In the genomic region with DNA sequence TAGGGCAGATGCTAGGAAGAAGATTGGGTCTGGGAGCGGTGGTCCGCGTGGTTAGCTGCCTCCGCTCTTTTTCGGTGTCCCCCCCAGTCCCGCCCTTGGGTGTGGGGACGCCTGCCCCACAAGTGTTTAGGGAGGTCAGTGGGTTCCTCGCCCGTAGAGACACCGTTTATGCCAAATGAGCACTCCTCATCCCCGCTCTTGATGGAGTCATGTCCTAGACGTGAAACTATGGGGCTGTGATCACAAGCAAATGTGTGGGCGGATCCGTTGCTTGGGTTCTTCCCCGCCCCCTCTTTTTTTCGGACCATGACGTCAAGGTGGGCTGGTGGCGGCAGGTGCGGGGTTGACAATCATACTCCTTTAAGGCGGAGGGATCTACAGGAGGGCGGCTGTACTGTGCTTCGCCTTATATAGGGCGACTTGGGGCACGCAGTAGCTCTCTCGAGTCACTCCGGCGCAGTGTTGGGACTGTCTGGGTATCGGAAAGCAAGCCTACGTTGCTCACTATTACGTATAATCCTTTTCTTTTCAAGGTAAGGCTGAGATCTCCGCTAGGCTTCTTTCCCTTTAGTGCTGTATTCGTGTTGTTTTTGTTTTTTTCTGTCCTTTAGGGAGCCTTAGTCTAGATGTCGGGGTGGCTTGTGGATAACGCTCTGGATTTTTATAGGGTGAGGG, we compare ENCODE assay signal across 8 cellular contexts. TPM values are rescaled to one million over a fixed set of nuclear protein-coding genes. Genes with fewer than 3 reads are reported as not detected.
DNase-seq lines count a peak whose midpoint lies in the region; ATAC-seq, FAIRE-seq and TF ChIP-seq lines count a peak whose summit lies in the region.

Gene HSP90AB1, plus strand, starts transcription at position 439 of the 675 bp plus-strand sequence. CDS start 1,529 bp downstream, outside the sequence.

- POLR2A ChIA-PET in activated naive CD8-positive, alpha-beta T cell treated with anti-CD3 and anti-CD28 coated beads, Interleukin-2, amount 10 ng/mL, durations not matched to agents 7 days and 5 days (lab: Charles Lee) = interaction anchor here (0.6 to 4.2 kb wide), 25 partner anchors 9 to 1065 kb away, joined by 3 to 111 read pairs (median 6); partner anchors contain the start of genes AARS2, CDC5L, CUL9 and GTPBP2

- intact Hi-C loops in Right ventricle myocardium inferior (cut with DNase I) (loop anchor here (5.0 kb wide), 1 partner anchor 144 kb away; no protein-coding TSS in a partner anchor), pancreas (cut with DNase I) (no loop called here), thyroid gland (cut with DNase I) (no loop called here)

- peak within 1 kb of the TSS; percentile 99 for H3K27ac Mint-ChIP-seq in activated naive CD8-positive, alpha-beta T cell treated with anti-CD3 and anti-CD28 coated beads, Interleukin-2, amount 10 ng/mL, durations not matched to agents 7 days and 5 days

- WGBS in pancreas, 2 donors = 0% methylated on average over 34 of the region's 34 CpGs
- WGBS in thyroid gland, 2 donors = 0% methylated on average over 20 to 30 of the region's 34 CpGs

- H3K36me3 Mint-ChIP-seq in activated naive CD8-positive, alpha-beta T cell treated with anti-CD3 and anti-CD28 coated beads, Interleukin-2, amount 10 ng/mL, durations not matched to agents 7 days and 5 days = peaks cover 31% of the 10 kb centered on the region

- ATAC-seq in HG02678 (IDR thresholded peaks at IDR 0.05; ENCODE audit: unreplicated experiment) (peak; percentile 60), Right ventricle myocardium inferior (peak; percentile 94), pancreas (peak; percentile 76 to 87 (median 84))
- ATAC-seq in activated naive CD8-positive, alpha-beta T cell treated with anti-CD3 and anti-CD28 coated beads, Interleukin-2, amount 10 ng/mL, durations not matched to agents 7 days and 5 days (ENCODE audit: low read depth) = peak; percentile 84

- H3K4me1 ChIP-seq in pancreas = peaks cover 6 to 20% (median 17%) of the 10 kb centered on the region in 3 donors
- peaks cover 8 to 26% of the 10 kb centered on the region in 2 donors for H3K4me1 ChIP-seq in thyroid gland

- H3K36me3 ChIP-seq in pancreas (peaks cover 11 to 30% (median 27%) of the 10 kb centered on the region in 3 donors), thyroid gland (peaks cover 27 to 33% of the 10 kb centered on the region in 2 donors)

- DNase-seq in GM12865 (ENCODE audit: low read depth) = peak; percentile 100
- DNase-seq in NCI-H1105 treated with DMSO at 0.1 percent for 48 hours (lab: John Stamatoyannopoulos, UW) = peak; percentile 96
- peak; percentile 98 for DNase-seq in SKM-1 treated with dmso at 0.1 percent for 144 hours (lab: John Stamatoyannopoulos, UW; ENCODE audit: unreplicated experiment)
- DNase-seq in activated naive CD8-positive, alpha-beta T cell treated with anti-CD3 and anti-CD28 coated beads, Interleukin-2, amount 10 ng/mL, durations not matched to agents 7 days and 5 days = peak; percentile 90
- peak; percentile 94 for DNase-seq in Right ventricle myocardium inferior (ENCODE audit: missing footprints)
- DNase-seq in pancreas = peak; percentile 92 to 98 (median 97)
- peak; percentile 98 for DNase-seq in thyroid gland

- TF ChIP-seq CTCF in GM12865 (IDR thresholded peaks at IDR 0.05; ENCODE audit: insufficient read depth, low read depth, low read length, missing control alignments) (no peak), pancreas (IDR thresholded peaks at IDR 0.05) (no peak), thyroid gland (IDR thresholded peaks at IDR 0.05) (no peak)

- H3K27me3 Mint-ChIP-seq in activated naive CD8-positive, alpha-beta T cell treated with anti-CD3 and anti-CD28 coated beads, Interleukin-2, amount 10 ng/mL, durations not matched to agents 7 days and 5 days = peaks cover 7% of the 10 kb centered on the region

- no peaks in the 10 kb centered on the region for H3K9me3 Mint-ChIP-seq in activated naive CD8-positive, alpha-beta T cell treated with anti-CD3 and anti-CD28 coated beads, Interleukin-2, amount 10 ng/mL, durations not matched to agents 7 days and 5 days

- H3K9me3 ChIP-seq in pancreas = no peaks in the 10 kb centered on the region
- no peaks in the 10 kb centered on the region for H3K9me3 ChIP-seq in thyroid gland

- H3K4me3 Mint-ChIP-seq in activated naive CD8-positive, alpha-beta T cell treated with anti-CD3 and anti-CD28 coated beads, Interleukin-2, amount 10 ng/mL, durations not matched to agents 7 days and 5 days = peak within 1 kb of the TSS; percentile 99

- peak; percentile 92 to 98 for TF ChIP-seq POLR2A in thyroid gland (IDR thresholded peaks at IDR 0.05)

- no peaks in the 10 kb centered on the region for H3K27me3 ChIP-seq in pancreas
- no peaks in the 10 kb centered on the region for H3K27me3 ChIP-seq in thyroid gland

- H3K4me3 ChIP-seq in GM12865 (ENCODE audit: low read depth, low read length) (peak within 1 kb of the TSS; percentile 70), pancreas (peak within 1 kb of the TSS; percentile 62 to 89 (median 84)), thyroid gland (replicated peaks in 1 of 3) (peak within 1 kb of the TSS; percentile 54 to 76 (median 72))

- H3K4me1 Mint-ChIP-seq in activated naive CD8-positive, alpha-beta T cell treated with anti-CD3 and anti-CD28 coated beads, Interleukin-2, amount 10 ng/mL, durations not matched to agents 7 days and 5 days = peaks cover 45% of the 10 kb centered on the region

- no peak for FAIRE-seq in pancreas (lab: Jason Lieb, UNC)

- H3K27ac ChIP-seq in pancreas (peak within 1 kb of the TSS; percentile 85 to 100 (median 98)), thyroid gland (peak within 1 kb of the TSS; percentile 98 to 100 (median 100))

RNA-seq across cellular contexts. Expression of gene HSP90AB1, which starts in this region (rescaled TPM):
- total RNA-seq in activated naive CD8-positive, alpha-beta T cell treated with anti-CD3 and anti-CD28 coated beads, Interleukin-2, amount 10 ng/mL, durations not matched to agents 7 days and 5 days = 100 to 1,000 TPM; 453 to 466 TPM
- total RNA-seq in Right ventricle myocardium inferior (867 TPM), pancreas (100 to 1,000 TPM; 370 to 577 (median 464) TPM), thyroid gland (100 to 1,000 TPM; 556 to 669 (median 586) TPM)
- polyA plus RNA-seq in pancreas = 100 to 1,000 TPM; 145 to 328 TPM

Comparison
In these comparisons a context has a peak if more than half of its experiments do, and no peak if none do; other contexts are left out.
1. Peak in every context shown above with its lines: DNase-seq, ATAC-seq, H3K4me3 ChIP-seq and H3K27ac ChIP-seq.